1 cellular context compared by ENCODE assay signal in genomic region chr20:36092424-36093024, GRCh38.
TF ChIP-seq lines count a peak whose summit lies in the region.

No MANE protein-coding gene starts in this region.

TF ChIP-seq in HepG2, 621 proteins besides CTCF, POLR2A, EP300 and RAD21 (continued from another document and continues in another):
- TF ChIP-seq, protein P1, sequence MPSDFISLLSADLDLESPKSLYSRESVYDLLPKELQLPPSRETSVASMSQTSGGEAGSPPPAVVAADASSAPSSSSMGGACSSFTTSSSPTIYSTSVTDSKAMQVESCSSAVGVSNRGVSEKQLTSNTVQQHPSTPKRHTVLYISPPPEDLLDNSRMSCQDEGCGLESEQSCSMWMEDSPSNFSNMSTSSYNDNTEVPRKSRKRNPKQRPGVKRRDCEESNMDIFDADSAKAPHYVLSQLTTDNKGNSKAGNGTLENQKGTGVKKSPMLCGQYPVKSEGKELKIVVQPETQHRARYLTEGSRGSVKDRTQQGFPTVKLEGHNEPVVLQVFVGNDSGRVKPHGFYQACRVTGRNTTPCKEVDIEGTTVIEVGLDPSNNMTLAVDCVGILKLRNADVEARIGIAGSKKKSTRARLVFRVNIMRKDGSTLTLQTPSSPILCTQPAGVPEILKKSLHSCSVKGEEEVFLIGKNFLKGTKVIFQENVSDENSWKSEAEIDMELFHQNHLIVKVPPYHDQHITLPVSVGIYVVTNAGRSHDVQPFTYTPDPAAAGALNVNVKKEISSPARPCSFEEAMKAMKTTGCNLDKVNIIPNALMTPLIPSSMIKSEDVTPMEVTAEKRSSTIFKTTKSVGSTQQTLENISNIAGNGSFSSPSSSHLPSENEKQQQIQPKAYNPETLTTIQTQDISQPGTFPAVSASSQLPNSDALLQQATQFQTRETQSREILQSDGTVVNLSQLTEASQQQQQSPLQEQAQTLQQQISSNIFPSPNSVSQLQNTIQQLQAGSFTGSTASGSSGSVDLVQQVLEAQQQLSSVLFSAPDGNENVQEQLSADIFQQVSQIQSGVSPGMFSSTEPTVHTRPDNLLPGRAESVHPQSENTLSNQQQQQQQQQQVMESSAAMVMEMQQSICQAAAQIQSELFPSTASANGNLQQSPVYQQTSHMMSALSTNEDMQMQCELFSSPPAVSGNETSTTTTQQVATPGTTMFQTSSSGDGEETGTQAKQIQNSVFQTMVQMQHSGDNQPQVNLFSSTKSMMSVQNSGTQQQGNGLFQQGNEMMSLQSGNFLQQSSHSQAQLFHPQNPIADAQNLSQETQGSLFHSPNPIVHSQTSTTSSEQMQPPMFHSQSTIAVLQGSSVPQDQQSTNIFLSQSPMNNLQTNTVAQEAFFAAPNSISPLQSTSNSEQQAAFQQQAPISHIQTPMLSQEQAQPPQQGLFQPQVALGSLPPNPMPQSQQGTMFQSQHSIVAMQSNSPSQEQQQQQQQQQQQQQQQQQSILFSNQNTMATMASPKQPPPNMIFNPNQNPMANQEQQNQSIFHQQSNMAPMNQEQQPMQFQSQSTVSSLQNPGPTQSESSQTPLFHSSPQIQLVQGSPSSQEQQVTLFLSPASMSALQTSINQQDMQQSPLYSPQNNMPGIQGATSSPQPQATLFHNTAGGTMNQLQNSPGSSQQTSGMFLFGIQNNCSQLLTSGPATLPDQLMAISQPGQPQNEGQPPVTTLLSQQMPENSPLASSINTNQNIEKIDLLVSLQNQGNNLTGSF (CRISPR knock-in tag; IDR thresholded peaks at IDR 0.05), result no peak
- no peak for TF ChIP-seq ZBTB43 (CRISPR knock-in tag; conservative IDR thresholded peaks at IDR 0.05)
- TF ChIP-seq ZNF280D (CRISPR knock-in tag; IDR thresholded peaks at IDR 0.05), result no peak
- TF ChIP-seq TOE1 (CRISPR knock-in tag; IDR thresholded peaks at IDR 0.05), result no peak
- peak; percentile 7 for TF ChIP-seq SRSF1 (optimal IDR thresholded peaks at IDR 0.05; ENCODE audit: low read depth, low read length)
- peak; percentile 52 for TF ChIP-seq HNRNPLL (IDR thresholded peaks at IDR 0.05; ENCODE audit: low read depth, low read length, poor library complexity, severe bottlenecking)
- no peak for TF ChIP-seq MYNN (CRISPR knock-in tag; IDR thresholded peaks at IDR 0.05; ENCODE audit: low read depth)
- no peak for TF ChIP-seq GMEB2 (CRISPR knock-in tag; IDR thresholded peaks at IDR 0.05; ENCODE audit: low read depth)
- TF ChIP-seq, protein P2, sequence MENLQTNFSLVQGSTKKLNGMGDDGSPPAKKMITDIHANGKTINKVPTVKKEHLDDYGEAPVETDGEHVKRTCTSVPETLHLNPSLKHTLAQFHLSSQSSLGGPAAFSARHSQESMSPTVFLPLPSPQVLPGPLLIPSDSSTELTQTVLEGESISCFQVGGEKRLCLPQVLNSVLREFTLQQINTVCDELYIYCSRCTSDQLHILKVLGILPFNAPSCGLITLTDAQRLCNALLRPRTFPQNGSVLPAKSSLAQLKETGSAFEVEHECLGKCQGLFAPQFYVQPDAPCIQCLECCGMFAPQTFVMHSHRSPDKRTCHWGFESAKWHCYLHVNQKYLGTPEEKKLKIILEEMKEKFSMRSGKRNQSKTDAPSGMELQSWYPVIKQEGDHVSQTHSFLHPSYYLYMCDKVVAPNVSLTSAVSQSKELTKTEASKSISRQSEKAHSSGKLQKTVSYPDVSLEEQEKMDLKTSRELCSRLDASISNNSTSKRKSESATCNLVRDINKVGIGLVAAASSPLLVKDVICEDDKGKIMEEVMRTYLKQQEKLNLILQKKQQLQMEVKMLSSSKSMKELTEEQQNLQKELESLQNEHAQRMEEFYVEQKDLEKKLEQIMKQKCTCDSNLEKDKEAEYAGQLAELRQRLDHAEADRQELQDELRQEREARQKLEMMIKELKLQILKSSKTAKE (CRISPR knock-in tag; IDR thresholded peaks at IDR 0.05; ENCODE audit: borderline replicate concordance), result no peak
- TF ChIP-seq ASH2L (IDR thresholded peaks at IDR 0.05; ENCODE audit: insufficient read length, low read depth, low read length), result no peak
- no peak; the same call in 1 of the 2 replicates for TF ChIP-seq ZNF704 (CRISPR knock-in tag; IDR thresholded peaks at IDR 0.05; ENCODE audit: borderline replicate concordance)
- TF ChIP-seq, protein P3, sequence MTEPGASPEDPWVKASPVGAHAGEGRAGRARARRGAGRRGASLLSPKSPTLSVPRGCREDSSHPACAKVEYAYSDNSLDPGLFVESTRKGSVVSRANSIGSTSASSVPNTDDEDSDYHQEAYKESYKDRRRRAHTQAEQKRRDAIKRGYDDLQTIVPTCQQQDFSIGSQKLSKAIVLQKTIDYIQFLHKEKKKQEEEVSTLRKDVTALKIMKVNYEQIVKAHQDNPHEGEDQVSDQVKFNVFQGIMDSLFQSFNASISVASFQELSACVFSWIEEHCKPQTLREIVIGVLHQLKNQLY (CRISPR knock-in tag; IDR thresholded peaks at IDR 0.05), result no peak
- TF ChIP-seq ZNF510 (CRISPR knock-in tag; IDR thresholded peaks at IDR 0.05; ENCODE audit: low read depth), result no peak
- TF ChIP-seq SIN3A (IDR thresholded peaks at IDR 0.05; ENCODE audit: borderline replicate concordance, low read depth, low read length), result no peak
- 0 out of 2 replicates have a peak, but pooled peaks have one; percentile 23 for TF ChIP-seq ARID4A (CRISPR knock-in tag; IDR thresholded peaks at IDR 0.05; ENCODE audit: borderline replicate concordance)
- TF ChIP-seq PRPF4 (IDR thresholded peaks at IDR 0.05; ENCODE audit: low read depth, low read length, poor library complexity, severe bottlenecking), result no peak
- no peak for TF ChIP-seq PHF8 (CRISPR knock-in tag; IDR thresholded peaks at IDR 0.05)
- TF ChIP-seq ADNP (CRISPR knock-in tag; IDR thresholded peaks at IDR 0.05), result no peak
- TF ChIP-seq ZMYM2 (CRISPR knock-in tag; IDR thresholded peaks at IDR 0.05), result no peak
- no peak for TF ChIP-seq ZFYVE20 (CRISPR knock-in tag; IDR thresholded peaks at IDR 0.05; ENCODE audit: borderline replicate concordance, low read depth)
- no peak for TF ChIP-seq BCL6 (CRISPR knock-in tag; IDR thresholded peaks at IDR 0.05)
- no peak for TF ChIP-seq CEBPZ (IDR thresholded peaks at IDR 0.05; ENCODE audit: low read length)
- peak; percentile 44; the same call in 1 of the 2 replicates for TF ChIP-seq UBTF (CRISPR knock-in tag; IDR thresholded peaks at IDR 0.05)
- TF ChIP-seq HNRNPK (IDR thresholded peaks at IDR 0.05; ENCODE audit: low read depth, low read length, poor library complexity, severe bottlenecking), result peak; percentile 72
